ENCODE assay signal across 17 cellular contexts in the genomic region with DNA sequence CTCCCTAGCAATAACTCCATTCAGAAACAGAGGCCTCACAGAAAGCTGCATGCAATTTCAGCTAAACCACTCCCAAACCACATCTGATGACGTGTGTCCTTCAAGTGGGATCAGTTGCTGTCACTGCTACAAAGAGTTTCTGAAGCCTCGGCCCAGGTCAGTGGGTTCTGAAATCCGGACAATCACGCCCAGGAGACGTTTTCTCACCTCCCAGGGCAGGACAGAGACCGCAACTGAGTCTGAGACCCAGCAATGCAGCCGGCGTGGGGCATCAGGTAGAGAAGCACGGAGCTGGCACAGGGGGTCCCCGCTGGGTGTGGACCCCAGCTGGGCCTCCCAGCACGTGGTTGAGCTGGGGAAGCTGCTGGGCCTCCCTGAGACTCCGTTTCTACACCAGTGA. TPM values are rescaled to one million over a fixed set of nuclear protein-coding genes. Genes with fewer than 3 reads are reported as not detected.
"Had no signal": no experiment of that assay in that cellular context is flagged by ENCODE, and none has a peak within 500 bp of the region (broad histone marks: within the 10 kb centered on the region; RNA-seq: fewer than 3 reads in every experiment).

No MANE protein-coding gene starts in this region.

- H3K27ac Mint-ChIP-seq: type B pancreatic cell had no signal

- H3K36me3 Mint-ChIP-seq: type B pancreatic cell had no signal

- ATAC-seq: esophagus mucosa; heart left ventricle; naive thymus-derived CD8-positive, alpha-beta T cell had no signal

- DNase-seq: colonic mucosa; effector CD4-positive, alpha-beta T cell; heart left ventricle; hippocampal formation; kidney glomerular epithelial cell; mesendoderm; naive thymus-derived CD8-positive, alpha-beta T cell; posterior cingulate gyrus; small intestine; stimulated activated CD4-positive, alpha-beta T cell treated with anti-CD3 and anti-CD28 coated beads, Interleukin-12 subunit alpha, Interleukin-12 subunit beta, amount 100 ng/mL, for 4 hours; stimulated activated naive CD4-positive, alpha-beta T cell; thyroid gland had no signal

- H3K4me3 Mint-ChIP-seq: type B pancreatic cell had no signal

RNA-seq across cellular contexts. Expression of gene UBE2QL1, which starts 2.6 kb away (rescaled TPM):
- total RNA-seq: esophagus mucosa; fibroblast of lung; glomerular endothelial cell; mononuclear cell; naive thymus-derived CD8-positive, alpha-beta T cell had no signal
